8 cellular contexts compared by ENCODE assay signal in the genomic region with DNA sequence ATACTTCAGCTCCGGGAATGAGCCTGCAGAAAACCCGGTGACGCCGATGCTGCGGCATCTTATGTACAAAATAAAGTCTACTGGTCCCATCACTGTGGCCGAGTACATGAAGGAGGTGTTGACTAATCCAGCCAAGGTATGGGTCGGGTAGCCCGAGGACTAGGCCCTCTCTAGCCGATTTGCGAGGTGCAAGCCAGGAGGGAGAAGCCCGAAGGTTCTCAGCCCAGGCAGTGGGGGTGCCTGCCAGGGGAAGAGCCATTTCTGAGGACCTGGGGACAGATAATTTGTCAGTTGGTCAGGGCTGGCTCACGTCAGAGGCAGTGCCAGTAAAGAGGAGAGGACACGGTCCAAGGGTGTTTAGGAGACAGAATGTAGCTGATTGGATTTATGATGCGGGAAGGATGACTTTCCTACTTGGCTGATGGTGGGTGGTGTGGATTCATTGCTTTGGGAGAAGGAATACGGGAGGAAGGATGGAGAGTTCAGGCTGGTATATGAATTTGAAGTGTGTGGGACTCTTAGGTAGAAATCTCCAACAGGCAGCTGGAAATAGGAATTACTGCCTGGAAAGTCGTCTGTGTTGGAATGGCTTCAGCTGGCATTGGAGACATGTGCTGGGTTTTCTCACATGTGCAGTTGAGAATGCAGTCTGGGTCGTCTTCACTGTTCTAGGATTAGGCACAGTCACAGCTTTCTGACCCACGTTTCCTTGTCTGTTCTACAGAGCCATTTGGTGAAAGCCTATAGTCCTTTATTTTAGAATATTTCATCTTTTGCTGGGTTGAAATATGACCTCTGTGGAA. TPM values are rescaled to one million over a fixed set of nuclear protein-coding genes. Genes with fewer than 3 reads are reported as not detected.
A peak's percentile ranks its signal among the peaks of the same experiment; 100 is the strongest.
DNase-seq lines count a peak whose midpoint lies in the region; ATAC-seq and TF ChIP-seq lines count a peak whose summit lies in the region.

No MANE protein-coding gene starts in this region.

- TF ChIP-seq CTCF in GM13977 (IDR thresholded peaks at IDR 0.05; ENCODE audit: extremely low read depth, insufficient read depth, missing control alignments) (no peak), ascending aorta (IDR thresholded peaks at IDR 0.05) (no peak)

- DNase-seq in GM13977 (ENCODE audit: low spot score) (peak; percentile 27), HS-5 (ENCODE audit: low read depth) (peak; percentile 3), ascending aorta (ENCODE audit: low spot score in 2 of 2) (peak in 1 of 2 donors; percentile 65), NAMALWA (ENCODE audit: low spot score) (no peak)
- no peak for DNase-seq in stimulated activated naive B cell treated with anti-CD40 and anti-IgM and Interleukin-4, amounts not matched to agents 10 μg/mL and 1 μg/mL and 100 μg/mL, for 72 hours

- H3K4me3 ChIP-seq in ascending aorta = peak overlapping the region; percentile 87 to 95
- H3K4me3 ChIP-seq in iPS-18a (ENCODE audit: low read length) = peak overlapping the region; percentile 93

- in situ Hi-C loops in GM13977 (cut with MboI; ENCODE audit: low pct_unique_long_range_greater_than_20kb, low sequenced_read_pairs, unreplicated experiment) = no loop called here

- H3K36me3 ChIP-seq in ascending aorta = peaks cover 14 to 15% of the 10 kb centered on the region in 2 donors
- peaks cover 47% of the 10 kb centered on the region for H3K36me3 ChIP-seq in iPS-18a (ENCODE audit: control insufficient read depth, low read depth, low read length)

- ATAC-seq in stimulated activated naive B cell treated with anti-CD40 and anti-IgM and Interleukin-4, amounts not matched to agents 10 μg/mL and 1 μg/mL and 100 μg/mL, for 72 hours (replicated peaks) = peak; percentile 6 to 10
- ATAC-seq in GM19467 (IDR thresholded peaks at IDR 0.05; ENCODE audit: unreplicated experiment) (no peak), HG03521 (IDR thresholded peaks at IDR 0.05; ENCODE audit: unreplicated experiment) (no peak)

- H3K4me1 Mint-ChIP-seq in stimulated activated naive B cell treated with anti-CD40 and anti-IgM and Interleukin-4, amounts not matched to agents 10 μg/mL and 1 μg/mL and 100 μg/mL, for 72 hours = peaks cover 14 to 26% of the 10 kb centered on the region in 2 donors

- no peak overlapping the region for H3K27ac Mint-ChIP-seq in stimulated activated naive B cell treated with anti-CD40 and anti-IgM and Interleukin-4, amounts not matched to agents 10 μg/mL and 1 μg/mL and 100 μg/mL, for 72 hours

- H3K9me3 Mint-ChIP-seq in stimulated activated naive B cell treated with anti-CD40 and anti-IgM and Interleukin-4, amounts not matched to agents 10 μg/mL and 1 μg/mL and 100 μg/mL, for 72 hours = no peaks in the 10 kb centered on the region

- H3K4me1 ChIP-seq in ascending aorta (peaks cover 7 to 22% of the 10 kb centered on the region in 2 donors), iPS-18a (ENCODE audit: control insufficient read depth, low read depth, low read length) (peaks cover 20% of the 10 kb centered on the region)

- peaks cover 17 to 23% of the 10 kb centered on the region in 2 donors for H3K36me3 Mint-ChIP-seq in stimulated activated naive B cell treated with anti-CD40 and anti-IgM and Interleukin-4, amounts not matched to agents 10 μg/mL and 1 μg/mL and 100 μg/mL, for 72 hours

- peak overlapping the region; percentile 86 for H3K9ac ChIP-seq in iPS-18a (ENCODE audit: low read length)

- H3K9me3 ChIP-seq in ascending aorta (no peaks in the 10 kb centered on the region), iPS-18a (ENCODE audit: control insufficient read depth, low read depth, low read length) (no peaks in the 10 kb centered on the region)

- H3K4me3 Mint-ChIP-seq in stimulated activated naive B cell treated with anti-CD40 and anti-IgM and Interleukin-4, amounts not matched to agents 10 μg/mL and 1 μg/mL and 100 μg/mL, for 72 hours = no peak overlapping the region

- H3K27me3 ChIP-seq in ascending aorta = no peaks in the 10 kb centered on the region
- H3K27me3 ChIP-seq in iPS-18a (ENCODE audit: control insufficient read depth, insufficient read depth, low read length) = no peaks in the 10 kb centered on the region

- H3K27me3 Mint-ChIP-seq in stimulated activated naive B cell treated with anti-CD40 and anti-IgM and Interleukin-4, amounts not matched to agents 10 μg/mL and 1 μg/mL and 100 μg/mL, for 72 hours = no peaks in the 10 kb centered on the region

- intact Hi-C loops in ascending aorta (cut with DNase I) = loop anchor here (5.0 kb wide), 1 partner anchor 90 kb away; the partner anchor contains the start of gene PRKD3

- H3K27ac ChIP-seq in ascending aorta (peak overlapping the region; percentile 81 to 94), iPS-18a (ENCODE audit: low read length) (peak overlapping the region; percentile 37)

RNA-seq across cellular contexts. Expression of gene NDUFAF7, which starts 0.9 kb away (rescaled TPM):
- total RNA-seq in ascending aorta = 3.8 TPM

RNA-seq across cellular contexts. Expression of gene CEBPZ, which starts 0.9 kb away (rescaled TPM):
- total RNA-seq in ascending aorta = 20.2 TPM

RNA-seq across cellular contexts. Expression of gene CEBPZOS, which starts 36.0 kb away (rescaled TPM):
- total RNA-seq in ascending aorta = 2.9 TPM

RNA-seq across cellular contexts. Expression of gene SULT6B1, which starts 43.9 kb away (rescaled TPM):
- not detected for total RNA-seq in ascending aorta

Comparison
In these comparisons a context has a peak if more than half of its experiments do, and no peak if none do; other contexts are left out.
1. DNase-seq: peak in GM13977 (single experiment) and HS-5 (single experiment); none in stimulated activated naive B cell treated with anti-CD40 and anti-IgM and Interleukin-4, amounts not matched to agents 10 μg/mL and 1 μg/mL and 100 μg/mL, for 72 hours (single experiment) and NAMALWA (single experiment).
2. ATAC-seq: peak in stimulated activated naive B cell treated with anti-CD40 and anti-IgM and Interleukin-4, amounts not matched to agents 10 μg/mL and 1 μg/mL and 100 μg/mL, for 72 hours (2 of 2); none in GM19467 (single experiment) and HG03521 (single experiment).